ENCODE assay signal across 9 cellular contexts in the genomic region with DNA sequence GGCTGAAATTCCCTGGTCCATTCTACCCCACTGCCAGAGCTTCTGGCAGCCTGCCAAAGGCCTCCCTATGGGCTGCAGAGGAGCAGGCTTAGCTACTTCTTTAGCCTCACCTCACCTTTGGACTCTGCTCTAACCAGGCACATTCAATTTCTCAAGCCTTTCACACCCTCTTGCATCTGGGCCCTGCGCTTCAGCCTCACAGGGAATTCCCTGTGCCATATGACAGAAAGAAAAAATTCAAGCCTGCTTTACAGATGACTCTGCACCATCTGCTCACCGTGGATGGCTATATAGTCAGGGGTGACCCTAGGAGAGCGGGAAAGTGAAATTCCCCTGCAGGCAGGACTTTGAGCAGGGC.
DNase-seq lines count a peak whose midpoint lies in the region; ATAC-seq and TF ChIP-seq lines count a peak whose summit lies in the region.
"Had no signal": no experiment of that assay in that cellular context is flagged by ENCODE, and none has a peak within 500 bp of the region (broad histone marks: within the 10 kb centered on the region; RNA-seq: fewer than 3 reads in every experiment).

No MANE protein-coding gene starts in this region.

- no peaks in the 10 kb centered on the region for H3K27me3 ChIP-seq in CD8-positive, alpha-beta T cell (ENCODE audit: insufficient read depth, low read length)
- H3K27me3 ChIP-seq in dorsolateral prefrontal cortex (no peaks in the 10 kb centered on the region), spleen (replicated peaks in 1 of 7) (no peaks in the 10 kb centered on the region)

- CTCF ChIA-PET in Calu3 (lab: Charles Lee), result interaction anchor here (0.7 to 1.3 kb wide), 3 partner anchors 12 to 54 kb away, joined by 3 to 4 read pairs (median 3); no protein-coding TSS in a partner anchor
- CTCF ChIA-PET in CD8-positive, alpha-beta T cell (lab: Charles Lee), result no interaction called here

- POLR2A ChIA-PET in CD8-positive, alpha-beta T cell (lab: Charles Lee), result no interaction called here

- peaks cover 11% of the 10 kb centered on the region for H3K9me3 Mint-ChIP-seq in Calu3 (ENCODE audit: low read depth, unreplicated experiment)
- peaks cover 21% of the 10 kb centered on the region for H3K9me3 Mint-ChIP-seq in CD8-positive, alpha-beta T cell

- H3K27ac ChIP-seq in CD8-positive, alpha-beta T cell (ENCODE audit: low read depth, low read length), result no peak overlapping the region
- H3K27ac ChIP-seq in dorsolateral prefrontal cortex, result no peak overlapping the region
- no peak overlapping the region for H3K27ac ChIP-seq in spleen

- intact Hi-C loops in Calu3 (cut with micrococcal nuclease; ENCODE audit: unreplicated experiment) (no loop called here), left cardiac atrium (cut with DNase I) (no loop called here), dorsolateral prefrontal cortex (cut with DNase I) (no loop called here), spleen (cut with DNase I; ENCODE audit: low total_unique reads) (no loop called here)
- intact Hi-C loops in CD8-positive, alpha-beta T cell (cut with DNase I, micrococcal nuclease), result no loop called here

- no peaks in the 10 kb centered on the region for H3K36me3 Mint-ChIP-seq in Calu3 (ENCODE audit: insufficient read depth, unreplicated experiment)
- peaks cover 11% of the 10 kb centered on the region for H3K36me3 Mint-ChIP-seq in CD8-positive, alpha-beta T cell

- ATAC-seq in GM21390 (IDR thresholded peaks at IDR 0.05; ENCODE audit: unreplicated experiment), result peak; percentile 49
- ATAC-seq in left cardiac atrium, result peak; percentile 53 to 54
- no peak for ATAC-seq in CD8-positive, alpha-beta T cell

- no peak for TF ChIP-seq POLR2A in spleen (IDR thresholded peaks at IDR 0.05)

- no peaks in the 10 kb centered on the region for H3K27me3 Mint-ChIP-seq in Calu3 (ENCODE audit: unreplicated experiment)
- peaks cover 5% of the 10 kb centered on the region for H3K27me3 Mint-ChIP-seq in CD8-positive, alpha-beta T cell (ENCODE audit: low read depth)

- no TSS peak for BruUV-seq in Calu3 (replicated peaks; lab: Mats Ljungman, UMichigan)

- H3K4me3 ChIP-seq in CD8-positive, alpha-beta T cell (ENCODE audit: low read depth, low read length), result no peak overlapping the region
- H3K4me3 ChIP-seq in dorsolateral prefrontal cortex (no peak overlapping the region), spleen (no peak overlapping the region)

- no peaks in the 10 kb centered on the region for H3K9me3 ChIP-seq in CD8-positive, alpha-beta T cell (ENCODE audit: low read length)
- H3K9me3 ChIP-seq in spleen, result peaks cover 5 to 32% (median 29%) of the 10 kb centered on the region in 8 donors

- peaks cover 22% of the 10 kb centered on the region for H3K4me1 Mint-ChIP-seq in Calu3 (ENCODE audit: low read depth, unreplicated experiment)
- H3K4me1 Mint-ChIP-seq in CD8-positive, alpha-beta T cell (ENCODE audit: low read depth), result no peaks in the 10 kb centered on the region

- no peak overlapping the region for H3K27ac Mint-ChIP-seq in Calu3 (ENCODE audit: unreplicated experiment)
- H3K27ac Mint-ChIP-seq in CD8-positive, alpha-beta T cell, result no peak overlapping the region

- H3K36me3 ChIP-seq in CD8-positive, alpha-beta T cell (ENCODE audit: insufficient read depth, low read length), result no peaks in the 10 kb centered on the region
- no peaks in the 10 kb centered on the region for H3K36me3 ChIP-seq in spleen

- DNase-seq in Calu3, result peak; percentile 61
- peak; percentile 14 for DNase-seq in NCI-H1694 (lab: John Stamatoyannopoulos, UW)
- no peak for DNase-seq in left cardiac atrium
- no peak for DNase-seq in effector CD8-positive, alpha-beta T cell (lab: John Stamatoyannopoulos, UW)
- no peak for DNase-seq in CD8-positive, alpha-beta T cell
- no peak for DNase-seq in dorsolateral prefrontal cortex
- DNase-seq in spleen, result no peak

- TF ChIP-seq CTCF in Calu3 (IDR thresholded peaks at IDR 0.05; ENCODE audit: unreplicated experiment) (no peak), dorsolateral prefrontal cortex (IDR thresholded peaks at IDR 0.05 in 54 of 56, conservative IDR thresholded peaks at IDR 0.05 in 2 of 56; ENCODE audit: low read depth in 1 of 56, partially characterized antibody in 56 of 56) (no peak), spleen (IDR thresholded peaks at IDR 0.05 in 8 of 11, conservative IDR thresholded peaks at IDR 0.05 in 3 of 11) (no peak)
- no peak for TF ChIP-seq CTCF in CD8-positive, alpha-beta T cell (IDR thresholded peaks at IDR 0.05)

- WGBS in spleen, 5 donors, result 82 to 92% (median 85%) methylated on average over 3 of the region's 3 CpGs

- H3K4me1 ChIP-seq in CD8-positive, alpha-beta T cell (ENCODE audit: insufficient read depth, low read length), result no peaks in the 10 kb centered on the region
- H3K4me1 ChIP-seq in spleen, result no peaks in the 10 kb centered on the region

- H3K4me3 Mint-ChIP-seq in Calu3 (ENCODE audit: low read depth, unreplicated experiment), result no peak overlapping the region
- no peak overlapping the region for H3K4me3 Mint-ChIP-seq in CD8-positive, alpha-beta T cell
- H3K4me3 Mint-ChIP-seq: nephron had no signal

Comparison
In these comparisons a context has a peak if more than half of its experiments do, and no peak if none do; other contexts are left out.
1. DNase-seq: peak in Calu3 (single experiment) and NCI-H1694 (single experiment); none in left cardiac atrium (single experiment), effector CD8-positive, alpha-beta T cell (single experiment), CD8-positive, alpha-beta T cell (0 of 7), dorsolateral prefrontal cortex (0 of 10) and spleen (single experiment).